ENCODE assay signal across 1 cellular context in genomic region chrX:123961268-123962005, GRCh38.
TF ChIP-seq lines count a peak whose summit lies in the region.

TSS of gene STAG2 (plus strand) at chrX:123961706. CDS start at chrX:124022628, 60,922 bp downstream.

TF ChIP-seq in HepG2, 621 proteins besides CTCF, POLR2A, EP300 and RAD21 (continued from another document and continues in another):
- TF ChIP-seq ZBTB10 (CRISPR knock-in tag; IDR thresholded peaks at IDR 0.05; ENCODE audit: borderline replicate concordance) (no peak), ATRX (CRISPR knock-in tag; IDR thresholded peaks at IDR 0.05; ENCODE audit: borderline replicate concordance) (no peak), RCOR2 (CRISPR knock-in tag; IDR thresholded peaks at IDR 0.05) (no peak), FOXO1 (CRISPR knock-in tag; IDR thresholded peaks at IDR 0.05) (no peak), BCLAF1 (IDR thresholded peaks at IDR 0.05) (no peak), NFE2L2 (IDR thresholded peaks at IDR 0.05; ENCODE audit: low read length) (no peak), MXD1 (CRISPR knock-in tag; IDR thresholded peaks at IDR 0.05) (no peak), SRSF1 (optimal IDR thresholded peaks at IDR 0.05; ENCODE audit: low read depth, low read length) (peak; percentile 57), ZNF264 (CRISPR knock-in tag; IDR thresholded peaks at IDR 0.05) (no peak), MEIS2 (CRISPR knock-in tag; IDR thresholded peaks at IDR 0.05) (no peak), ZFP1 (CRISPR knock-in tag; IDR thresholded peaks at IDR 0.05) (no peak), ZNF652 (CRISPR knock-in tag; IDR thresholded peaks at IDR 0.05; ENCODE audit: borderline replicate concordance, low read depth) (no peak), MXI1 (IDR thresholded peaks at IDR 0.05; ENCODE audit: borderline replicate concordance, low read depth, low read length) (peak; percentile 63; the same call in 1 of the 3 replicates), PCBP2 (optimal IDR thresholded peaks at IDR 0.05; ENCODE audit: low read depth, low read length, poor library complexity, severe bottlenecking) (no peak), PATZ1 (CRISPR knock-in tag; IDR thresholded peaks at IDR 0.05) (peak; percentile 78), ETS1 (CRISPR knock-in tag; IDR thresholded peaks at IDR 0.05) (no peak), YY1 (IDR thresholded peaks at IDR 0.05; ENCODE audit: insufficient read depth, insufficient replicate concordance, low read depth, low read length) (peak; percentile 89), HDAC1 (CRISPR knock-in tag; IDR thresholded peaks at IDR 0.05) (0 out of 2 replicates have a peak, but pooled peaks have one; percentile 42), HDAC2 (CRISPR knock-in tag; IDR thresholded peaks at IDR 0.05) (0 out of 2 replicates have a peak, but pooled peaks have one; percentile 13), NAIF1 (CRISPR knock-in tag; IDR thresholded peaks at IDR 0.05; ENCODE audit: borderline replicate concordance) (no peak), ZSCAN25 (CRISPR knock-in tag; IDR thresholded peaks at IDR 0.05) (peak; percentile 80), ZNF605 (CRISPR knock-in tag; IDR thresholded peaks at IDR 0.05) (no peak), ONECUT2 (CRISPR knock-in tag; IDR thresholded peaks at IDR 0.05) (peak; percentile 57; the same call in 1 of the 2 replicates), ZNF639 (CRISPR knock-in tag; conservative IDR thresholded peaks at IDR 0.05) (no peak), ZSCAN5A (CRISPR knock-in tag; IDR thresholded peaks at IDR 0.05; ENCODE audit: borderline replicate concordance) (no peak), RORA (CRISPR knock-in tag; IDR thresholded peaks at IDR 0.05) (no peak), HIC2 (CRISPR knock-in tag; IDR thresholded peaks at IDR 0.05; ENCODE audit: low read depth) (no peak), ZKSCAN1 (IDR thresholded peaks at IDR 0.05; ENCODE audit: low read length) (no peak), TBX3 (IDR thresholded peaks at IDR 0.05; ENCODE audit: borderline replicate concordance) (no peak), ZNF746 (CRISPR knock-in tag; IDR thresholded peaks at IDR 0.05) (peak; percentile 94), PHF8 (CRISPR knock-in tag; IDR thresholded peaks at IDR 0.05) (no peak; the same call in none of the 2 replicates), KDM5A (IDR thresholded peaks at IDR 0.05; ENCODE audit: borderline replicate concordance, low read length) (no peak), MYC (CRISPR knock-in tag; IDR thresholded peaks at IDR 0.05; ENCODE audit: borderline replicate concordance) (peak; percentile 46; the same call in 1 of the 2 replicates), BRCA1 (CRISPR knock-in tag; IDR thresholded peaks at IDR 0.05) (no peak), MED13 (CRISPR knock-in tag; IDR thresholded peaks at IDR 0.05) (no peak), PHB2 (IDR thresholded peaks at IDR 0.05; ENCODE audit: partially characterized antibody) (no peak), SETDB1 (CRISPR knock-in tag; IDR thresholded peaks at IDR 0.05; ENCODE audit: borderline replicate concordance) (no peak), ZSCAN9 (CRISPR knock-in tag; IDR thresholded peaks at IDR 0.05; ENCODE audit: borderline replicate concordance) (no peak), UBTF (CRISPR knock-in tag; IDR thresholded peaks at IDR 0.05) (peak; percentile 32; the same call in 1 of the 2 replicates), NCOA2 (CRISPR knock-in tag; IDR thresholded peaks at IDR 0.05) (0 out of 2 replicates have a peak, but pooled peaks have one; percentile 12), NR2C2 (CRISPR knock-in tag; IDR thresholded peaks at IDR 0.05; ENCODE audit: borderline replicate concordance) (no peak), KMT2A (CRISPR knock-in tag; IDR thresholded peaks at IDR 0.05) (0 out of 2 replicates have a peak, but pooled peaks have one; percentile 21), MEF2D (CRISPR knock-in tag; IDR thresholded peaks at IDR 0.05) (no peak), SAP130 (CRISPR knock-in tag; IDR thresholded peaks at IDR 0.05; ENCODE audit: low read depth) (peak; percentile 81), NFYC (CRISPR knock-in tag; IDR thresholded peaks at IDR 0.05) (no peak)
